Comparison of ENCODE assay signal across 29 cellular contexts in genomic region chr13:20178156-20178555, GRCh38. TPM values are rescaled to one million over a fixed set of nuclear protein-coding genes. Genes with fewer than 3 reads are reported as not detected.
"Had no signal": no experiment of that assay in that cellular context is flagged by ENCODE, and none has a peak within 500 bp of the region (broad histone marks: within the 10 kb centered on the region; RNA-seq: fewer than 3 reads in every experiment).

No MANE protein-coding gene starts in this region.

- H3K9me3 ChIP-seq: esophagus squamous epithelium, gastroesophageal sphincter, ovary, prostate gland, testis, uterus had no signal

- H3K9me3 Mint-ChIP-seq: activated B cell treated with CpG ODN at 0.5 μM for 24 hours; activated CD8-positive, alpha-beta T cell treated with anti-CD3 and anti-CD28 coated beads for 36 hours; activated T-cell treated with anti-CD3 and anti-CD28 coated beads, Interleukin-2, amount 50 U/mL, for 4 hours; activated T-helper 17 cell treated with anti-CD3 and anti-CD28 coated beads, Interleukin-2, amount 50 U/mL, for 72 hours; endodermal cell; immature natural killer cell; nephron had no signal

- H3K27ac ChIP-seq: esophagus squamous epithelium, gastroesophageal sphincter, ovary, prostate gland, testis had no signal

- H3K36me3 Mint-ChIP-seq: immature natural killer cell had no signal

- H3K4me3 ChIP-seq: ovary, prostate gland, uterus had no signal

- H3K27me3 ChIP-seq: ovary, testis, uterus had no signal

- ATAC-seq: activated CD8-positive, alpha-beta T cell treated with anti-CD3 and anti-CD28 coated beads for 36 hours; activated T-cell treated with anti-CD3 and anti-CD28 coated beads, Interleukin-2, amount 50 U/mL, for 4 hours; activated T-helper 17 cell treated with anti-CD3 and anti-CD28 coated beads, Interleukin-2, amount 50 U/mL, for 72 hours; gastroesophageal sphincter; sciatic nerve; stimulated activated naive CD8-positive, alpha-beta T cell treated with anti-CD3 and anti-CD28 coated beads, Interleukin-15, Interleukin-2, amounts not matched to agents 100 U/mL and 50 U/mL, for 24 hours had no signal

- DNase-seq: activated B cell treated with CpG ODN at 0.5 μM for 24 hours; activated CD4-positive, alpha-beta T cell treated with anti-CD3 and anti-CD28 coated beads, Interleukin-2, amount 50 U/mL, for 1 hour; activated CD8-positive, alpha-beta T cell treated with anti-CD3 and anti-CD28 coated beads for 36 hours; activated gamma-delta T cell treated with Interleukin-2 at 50 U/mL for 16 hours; activated naive CD4-positive, alpha-beta T cell treated with anti-CD3 and anti-CD28 coated beads, Interleukin-2, amount 50 U/mL, for 16 hours; activated T-cell treated with anti-CD3 and anti-CD28 coated beads, Interleukin-2, amount 50 U/mL, for 4 hours; amniotic stem cell; central memory CD4-positive, alpha-beta T cell; esophagus squamous epithelium; hypothalamus; immature natural killer cell; mesenchymal stem cell; ovary; retina; stimulated activated CD4-positive, alpha-beta T cell treated with anti-CD3 and anti-CD28 coated beads, Interleukin-12 subunit alpha, Interleukin-12 subunit beta, amount 100 ng/mL, for 4 hours; stimulated activated CD4-positive, alpha-beta T cell treated with anti-CD3 and anti-CD28 coated beads, Interleukin-4, amount 100 ng/mL, for 1 hour; stimulated activated naive CD8-positive, alpha-beta T cell treated with anti-CD3 and anti-CD28 coated beads, Interleukin-15, Interleukin-2, amounts not matched to agents 100 U/mL and 50 U/mL, for 24 hours; T-helper 2 cell; testis; trophoblast cell; uterus had no signal

- H3K36me3 ChIP-seq: esophagus squamous epithelium, gastroesophageal sphincter, ovary, prostate gland, uterus had no signal

- H3K4me3 Mint-ChIP-seq: activated B cell treated with CpG ODN at 0.5 μM for 24 hours; activated CD8-positive, alpha-beta T cell treated with anti-CD3 and anti-CD28 coated beads for 36 hours; activated T-cell treated with anti-CD3 and anti-CD28 coated beads, Interleukin-2, amount 50 U/mL, for 4 hours; activated T-helper 17 cell treated with anti-CD3 and anti-CD28 coated beads, Interleukin-2, amount 50 U/mL, for 72 hours; endodermal cell; immature natural killer cell; nephron had no signal

- H3K4me1 Mint-ChIP-seq: endodermal cell, immature natural killer cell had no signal

- H3K4me1 ChIP-seq: prostate gland, uterus had no signal

- H3K27ac Mint-ChIP-seq: activated B cell treated with CpG ODN at 0.5 μM for 24 hours; activated CD8-positive, alpha-beta T cell treated with anti-CD3 and anti-CD28 coated beads for 36 hours; activated T-helper 17 cell treated with anti-CD3 and anti-CD28 coated beads, Interleukin-2, amount 50 U/mL, for 72 hours; endodermal cell; immature natural killer cell had no signal

RNA-seq across cellular contexts. Expression of gene GJB2, which starts 14.6 kb away (rescaled TPM):
- total RNA-seq: activated B cell treated with CpG ODN at 0.5 μM for 24 hours had no signal
- polyA plus RNA-seq: immature natural killer cell had no signal

RNA-seq across cellular contexts. Expression of gene GJA3, which starts 17.3 kb away (rescaled TPM):
- total RNA-seq: sciatic nerve had no signal
- polyA plus RNA-seq: immature natural killer cell had no signal

RNA-seq across cellular contexts. Expression of gene GJB6, which starts 54.0 kb away (rescaled TPM):
- total RNA-seq: activated B cell treated with CpG ODN at 0.5 μM for 24 hours, astrocyte, endodermal cell, kidney, ovary, sciatic nerve had no signal
- polyA plus RNA-seq: immature natural killer cell, ovary had no signal
